ENCODE assay signal across 31 cellular contexts in genomic region chr1:11394592-11395229, GRCh38.
"Had no signal": no experiment of that assay in that cellular context is flagged by ENCODE, and none has a peak within 500 bp of the region (broad histone marks: within the 10 kb centered on the region; RNA-seq: fewer than 3 reads in every experiment).

No MANE protein-coding gene starts in this region.

- H3K4me3 ChIP-seq: esophagus muscularis mucosa, spleen, thoracic aorta, upper lobe of left lung had no signal

- H3K27ac ChIP-seq: brain microvascular endothelial cell, esophagus muscularis mucosa, spleen, thoracic aorta, upper lobe of left lung had no signal

- H3K4me1 ChIP-seq: esophagus muscularis mucosa, spleen, upper lobe of left lung had no signal

- DNase-seq: activated B cell treated with CpG ODN at 0.5 μM for 24 hours; activated CD4-positive, alpha-beta T cell treated with anti-CD3 and anti-CD28 coated beads for 36 hours; activated CD4-positive, alpha-beta T cell treated with anti-CD3 and anti-CD28 coated beads, Interleukin-2, amount 50 U/mL, for 4 hours; activated CD8-positive, alpha-beta memory T cell treated with anti-CD3 and anti-CD28 coated beads for 24 hours; activated CD8-positive, alpha-beta memory T cell treated with anti-CD3 and anti-CD28 coated beads, Interleukin-2, amount 50 U/mL, for 4 hours; activated T-cell treated with anti-CD3 and anti-CD28 coated beads, Interleukin-2, amount 50 U/mL, for 24 hours; aorta; brain microvascular endothelial cell; caudate nucleus; dermis blood vessel endothelial cell; effector memory CD8-positive, alpha-beta T cell; glutamatergic neuron; hypothalamus; left ventricle myocardium superior; mammary epithelial cell; midbrain; nucleus accumbens; retina; stimulated activated CD4-positive, alpha-beta T cell treated with anti-CD3 and anti-CD28 coated beads, Interleukin-4, amount 100 ng/mL, for 24 hours; stimulated activated naive CD4-positive, alpha-beta T cell treated with Interleukin-2 at 50 U/mL for 16 hours; SW 1271; T-helper 17 cell; upper lobe of left lung had no signal

- ATAC-seq: activated CD4-positive, alpha-beta T cell treated with anti-CD3 and anti-CD28 coated beads for 36 hours; activated naive CD4-positive, alpha-beta T cell treated with anti-CD3 and anti-CD28 coated beads, Interleukin-2, amount 50 U/mL, for 72 hours; activated T-helper 17 cell treated with anti-CD3 and anti-CD28 coated beads, Interleukin-2, amount 50 U/mL, for 72 hours; effector memory CD8-positive, alpha-beta T cell; left ventricle myocardium superior; natural killer cell treated with Interleukin-12 subunit alpha and Interleukin-12 subunit beta and Interleukin-15 and Interleukin-18, amount 100 ng/mL, for 72 hours; T-helper 17 cell had no signal

- FAIRE-seq: frontal cortex, TTC549 had no signal

- H3K9me3 ChIP-seq: esophagus muscularis mucosa, spleen, thoracic aorta, upper lobe of left lung had no signal

- H3K36me3 ChIP-seq: brain microvascular endothelial cell, esophagus muscularis mucosa, spleen, thoracic aorta, upper lobe of left lung had no signal
